22 cellular contexts compared by ENCODE assay signal in genomic region chr4:19756661-19757060, GRCh38.
"Had no signal": no experiment of that assay in that cellular context is flagged by ENCODE, and none has a peak within 500 bp of the region (broad histone marks: within the 10 kb centered on the region; RNA-seq: fewer than 3 reads in every experiment).

No MANE protein-coding gene starts in this region.

- H3K4me3 ChIP-seq: colonic mucosa, heart right ventricle, left ventricle myocardium inferior, tibial artery had no signal

- H3K4me1 ChIP-seq: colonic mucosa, heart right ventricle, left ventricle myocardium inferior had no signal

- H3K27me3 ChIP-seq: brain microvascular endothelial cell, colonic mucosa, heart right ventricle, tibial artery had no signal

- H3K36me3 ChIP-seq: brain microvascular endothelial cell, colonic mucosa, heart right ventricle, left ventricle myocardium inferior, tibial artery had no signal

- ATAC-seq: activated CD4-positive, CD25-positive, alpha-beta regulatory T cell treated with anti-CD3 and anti-CD28 coated beads, Interleukin-2, amount 50 U/mL, for 24 hours; activated CD8-positive, alpha-beta T cell treated with anti-CD3 and anti-CD28 coated beads, Interleukin-2, amount 10 ng/mL, durations not matched to agents 7 days and 5 days; heart right ventricle had no signal

- H3K9me3 ChIP-seq: colonic mucosa, left ventricle myocardium inferior, tibial artery had no signal

- DNase-seq: activated CD4-positive, alpha-beta T cell treated with anti-CD3 and anti-CD28 coated beads, Interleukin-2, amount 10 ng/mL, durations not matched to agents 7 days and 5 days; activated CD8-positive, alpha-beta T cell treated with anti-CD3 and anti-CD28 coated beads, Interleukin-2, amount 10 ng/mL, durations not matched to agents 7 days and 5 days; activated naive CD4-positive, alpha-beta T cell treated with anti-CD3 and anti-CD28 coated beads for 36 hours; activated T-cell treated with anti-CD3 and anti-CD28 coated beads, Interleukin-2, amount 50 U/mL, for 24 hours; aorta; brain microvascular endothelial cell; colonic mucosa; endodermal cell; erythroblast; heart right ventricle; kidney glomerular epithelial cell; left ventricle myocardium inferior; nephron progenitor cell; nucleus accumbens; retina; stimulated activated CD4-positive, alpha-beta T cell treated with anti-CD3 and anti-CD28 coated beads, Interleukin-12 subunit alpha, Interleukin-12 subunit beta, amount 100 ng/mL, for 4 hours; stimulated activated CD4-positive, alpha-beta T cell treated with anti-CD3 and anti-CD28 coated beads, Interleukin-1b, Interleukin-23, amount 100 ng/mL, for 48 hours; stimulated activated CD8-positive, alpha-beta memory T cell treated with anti-CD3 and anti-CD28 coated beads, Interleukin-4, amount 100 ng/mL, for 48 hours; stimulated activated naive CD4-positive, alpha-beta T cell; substantia nigra; tibial artery had no signal

- H3K27ac ChIP-seq: brain microvascular endothelial cell, colonic mucosa, heart right ventricle, left ventricle myocardium inferior, tibial artery had no signal
